In genomic region chr5:534006-534742, GRCh38 we compare ENCODE assay signal across 30 cellular contexts. TPM values are rescaled to one million over a fixed set of nuclear protein-coding genes. Genes with fewer than 3 reads are reported as not detected.
DNase-seq lines count a peak whose midpoint lies in the region; ATAC-seq and TF ChIP-seq lines count a peak whose summit lies in the region.
"Had no signal": no experiment of that assay in that cellular context is flagged by ENCODE, and none has a peak within 500 bp of the region (broad histone marks: within the 10 kb centered on the region; RNA-seq: fewer than 3 reads in every experiment).

No MANE protein-coding gene starts in this region.

- H3K4me3 ChIP-seq in heart left ventricle (no peak overlapping the region), right lobe of liver (no peak overlapping the region)
- H3K4me3 ChIP-seq in naive thymus-derived CD4-positive, alpha-beta T cell (ENCODE audit: low read length), result no peak overlapping the region
- H3K4me3 ChIP-seq: PC-9, thoracic aorta, uterus had no signal

- H3K27ac ChIP-seq in heart left ventricle (no peak overlapping the region), right lobe of liver (no peak overlapping the region)
- H3K27ac ChIP-seq in naive thymus-derived CD4-positive, alpha-beta T cell (ENCODE audit: low read depth, low read length), result no peak overlapping the region
- H3K27ac ChIP-seq: PC-9, thoracic aorta, uterus had no signal

- H3K4me3 Mint-ChIP-seq in WTC11, result no peak overlapping the region
- no peak overlapping the region for H3K4me3 Mint-ChIP-seq in immature natural killer cell
- H3K4me3 Mint-ChIP-seq in naive thymus-derived CD4-positive, alpha-beta T cell, result no peak overlapping the region
- H3K4me3 Mint-ChIP-seq: activated CD4-positive, alpha-beta T cell treated with anti-CD3 and anti-CD28 coated beads, Interleukin-2, amount 10 ng/mL, durations not matched to agents 7 days and 5 days; activated T-cell treated with anti-CD3 and anti-CD28 coated beads, Interleukin-2, amount 50 U/mL, for 24 hours; CD4-positive, alpha-beta memory T cell; dendritic cell treated with granulocyte-macrophage colony-stimulating factor and Interleukin-4, amounts not matched to agents 40 ng/mL and 50 ng/mL, for 4 days; HFFc6; natural killer cell treated with Interleukin-12 subunit alpha and Interleukin-12 subunit beta and Interleukin-15 and Interleukin-18, amount 100 ng/mL, for 72 hours; stimulated activated naive CD8-positive, alpha-beta T cell treated with anti-CD3 and anti-CD28 coated beads, Interleukin-15, amount 100 ng/mL, for 72 hours; T-helper 2 cell treated with Interferon-gamma antibody and Interleukin-4, amounts not matched to agents 5 μg/mL and 100 μg/mL, for 36 hours had no signal

- TF ChIP-seq POLR2A in heart left ventricle (IDR thresholded peaks at IDR 0.05), result no peak
- no peak for TF ChIP-seq POLR2A in right lobe of liver (IDR thresholded peaks at IDR 0.05)
- TF ChIP-seq POLR2A in GM18505 (IDR thresholded peaks at IDR 0.05; ENCODE audit: borderline replicate concordance, extremely low read depth, insufficient read depth, insufficient read length), result no peak

- H3K27ac Mint-ChIP-seq in WTC11 (no peak overlapping the region), immature natural killer cell (no peak overlapping the region)
- H3K27ac Mint-ChIP-seq in naive thymus-derived CD4-positive, alpha-beta T cell, result no peak overlapping the region
- H3K27ac Mint-ChIP-seq: activated CD4-positive, alpha-beta T cell treated with anti-CD3 and anti-CD28 coated beads, Interleukin-2, amount 10 ng/mL, durations not matched to agents 7 days and 5 days; activated T-cell treated with anti-CD3 and anti-CD28 coated beads, Interleukin-2, amount 50 U/mL, for 24 hours; CD4-positive, alpha-beta memory T cell; dendritic cell treated with granulocyte-macrophage colony-stimulating factor and Interleukin-4, amounts not matched to agents 40 ng/mL and 50 ng/mL, for 4 days; HFFc6; natural killer cell treated with Interleukin-12 subunit alpha and Interleukin-12 subunit beta and Interleukin-15 and Interleukin-18, amount 100 ng/mL, for 72 hours; stimulated activated naive CD8-positive, alpha-beta T cell treated with anti-CD3 and anti-CD28 coated beads, Interleukin-15, amount 100 ng/mL, for 72 hours; T-helper 2 cell treated with Interferon-gamma antibody and Interleukin-4, amounts not matched to agents 5 μg/mL and 100 μg/mL, for 36 hours had no signal

- CTCF ChIA-PET in WTC11 (lab: Charles Lee), result no interaction called here
- CTCF ChIA-PET in naive thymus-derived CD4-positive, alpha-beta T cell (lab: Charles Lee), result no interaction called here

- H3K4me1 ChIP-seq in heart left ventricle (peaks cover 0 to 22% (median 0%) of the 10 kb centered on the region in 12 donors), right lobe of liver (no peaks in the 10 kb centered on the region)
- peaks cover 0 to 2% of the 10 kb centered on the region in 2 donors for H3K4me1 ChIP-seq in naive thymus-derived CD4-positive, alpha-beta T cell (ENCODE audit: control insufficient read depth in 2 of 2, insufficient read depth in 2 of 2, low read length in 2 of 2)
- H3K4me1 ChIP-seq: uterus had no signal

- POLR2A ChIA-PET in WTC11 (lab: Charles Lee), result no interaction called here
- POLR2A ChIA-PET in naive thymus-derived CD4-positive, alpha-beta T cell (lab: Charles Lee), result no interaction called here

- peaks cover 13 to 86% (median 59%) of the 10 kb centered on the region in 9 donors for H3K27me3 ChIP-seq in heart left ventricle
- no peaks in the 10 kb centered on the region for H3K27me3 ChIP-seq in right lobe of liver
- H3K27me3 ChIP-seq in naive thymus-derived CD4-positive, alpha-beta T cell (ENCODE audit: control insufficient read depth in 2 of 2, insufficient read depth in 2 of 2, low read length in 2 of 2), result no peaks in the 10 kb centered on the region

- DNase-seq in heart left ventricle, result peak in 3 of 5 donors; percentile 9 to 58 (median 18)
- DNase-seq in cardiac septum (ENCODE audit: low spot score), result no peak
- no peak for DNase-seq in WTC11 (ENCODE audit: low spot score)
- DNase-seq in right lobe of liver, result peak in 2 of 3 donors; percentile 12 to 47
- DNase-seq in immature natural killer cell, result no peak
- no peak for DNase-seq in naive thymus-derived CD4-positive, alpha-beta T cell
- DNase-seq: activated CD4-positive, alpha-beta T cell treated with anti-CD3 and anti-CD28 coated beads, Interleukin-2, amount 10 ng/mL, durations not matched to agents 7 days and 5 days; activated gamma-delta T cell; activated T-cell treated with anti-CD3 and anti-CD28 coated beads, Interleukin-2, amount 50 U/mL, for 24 hours; AML-193; caudate nucleus; CD4-positive, alpha-beta memory T cell; DND-41; GF-D8; HFFc6; KG1; NCI-H1105 treated with DMSO at 0.1 percent for 48 hours; NCI-H187 treated with DMSO at 0.1 percent for 48 hours; NCI-H2171; PC-9; SIG-M5; stimulated activated CD4-positive, alpha-beta T cell treated with anti-CD3 and anti-CD28 coated beads, Interleukin-2, amount 100 ng/mL, for 24 hours; stimulated activated naive CD8-positive, alpha-beta T cell treated with anti-CD3 and anti-CD28 coated beads, Interleukin-15, amount 100 ng/mL, for 72 hours; uterus had no signal

- H3K9me3 ChIP-seq in heart left ventricle, result no peaks in the 10 kb centered on the region
- no peaks in the 10 kb centered on the region for H3K9me3 ChIP-seq in right lobe of liver
- H3K9me3 ChIP-seq in naive thymus-derived CD4-positive, alpha-beta T cell (ENCODE audit: control insufficient read depth in 2 of 3, low read length in 3 of 3), result no peaks in the 10 kb centered on the region
- H3K9me3 ChIP-seq: thoracic aorta, uterus had no signal

- intact Hi-C loops in heart left ventricle (cut with DNase I) (no loop called here), cardiac septum (cut with DNase I) (no loop called here), right lobe of liver (cut with DNase I) (no loop called here)
- intact Hi-C loops in naive thymus-derived CD4-positive, alpha-beta T cell (cut with micrococcal nuclease), result no loop called here

- no peak for TF ChIP-seq CTCF in heart left ventricle (IDR thresholded peaks at IDR 0.05)
- TF ChIP-seq CTCF in WTC11 (IDR thresholded peaks at IDR 0.05), result no peak
- TF ChIP-seq CTCF in right lobe of liver (IDR thresholded peaks at IDR 0.05), result no peak

- no peaks in the 10 kb centered on the region for H3K9me3 Mint-ChIP-seq in WTC11
- no peaks in the 10 kb centered on the region for H3K9me3 Mint-ChIP-seq in immature natural killer cell
- no peaks in the 10 kb centered on the region for H3K9me3 Mint-ChIP-seq in naive thymus-derived CD4-positive, alpha-beta T cell
- H3K9me3 Mint-ChIP-seq: activated CD4-positive, alpha-beta T cell treated with anti-CD3 and anti-CD28 coated beads, Interleukin-2, amount 10 ng/mL, durations not matched to agents 7 days and 5 days; activated T-cell treated with anti-CD3 and anti-CD28 coated beads, Interleukin-2, amount 50 U/mL, for 24 hours; CD4-positive, alpha-beta memory T cell; dendritic cell treated with granulocyte-macrophage colony-stimulating factor and Interleukin-4, amounts not matched to agents 40 ng/mL and 50 ng/mL, for 4 days; HFFc6; natural killer cell treated with Interleukin-12 subunit alpha and Interleukin-12 subunit beta and Interleukin-15 and Interleukin-18, amount 100 ng/mL, for 72 hours; stimulated activated naive CD8-positive, alpha-beta T cell treated with anti-CD3 and anti-CD28 coated beads, Interleukin-15, amount 100 ng/mL, for 72 hours; T-helper 2 cell treated with Interferon-gamma antibody and Interleukin-4, amounts not matched to agents 5 μg/mL and 100 μg/mL, for 36 hours had no signal

- H3K4me1 Mint-ChIP-seq in WTC11 (no peaks in the 10 kb centered on the region), immature natural killer cell (peaks cover 8 to 12% of the 10 kb centered on the region in 2 donors)
- peaks cover 5 to 10% (median 9%) of the 10 kb centered on the region in 7 donors for H3K4me1 Mint-ChIP-seq in naive thymus-derived CD4-positive, alpha-beta T cell

- ATAC-seq in heart left ventricle (no peak), WTC11 (peak; percentile 48), right lobe of liver (no peak), HG02973 (IDR thresholded peaks at IDR 0.05; ENCODE audit: unreplicated experiment) (no peak), GM18505 (IDR thresholded peaks at IDR 0.05; ENCODE audit: unreplicated experiment) (no peak)
- no peak for ATAC-seq in naive thymus-derived CD4-positive, alpha-beta T cell
- ATAC-seq: natural killer cell treated with Interleukin-12 subunit alpha and Interleukin-12 subunit beta and Interleukin-15 and Interleukin-18, amount 100 ng/mL, for 72 hours had no signal

- H3K36me3 Mint-ChIP-seq in WTC11 (no peaks in the 10 kb centered on the region), immature natural killer cell (no peaks in the 10 kb centered on the region)
- H3K36me3 Mint-ChIP-seq in naive thymus-derived CD4-positive, alpha-beta T cell, result no peaks in the 10 kb centered on the region
- H3K36me3 Mint-ChIP-seq: CD4-positive, alpha-beta memory T cell; natural killer cell treated with Interleukin-12 subunit alpha and Interleukin-12 subunit beta and Interleukin-15 and Interleukin-18, amount 100 ng/mL, for 72 hours had no signal

- H3K27me3 Mint-ChIP-seq in WTC11 (ENCODE audit: low read depth) (peaks cover 22% of the 10 kb centered on the region), immature natural killer cell (ENCODE audit: low read depth in 3 of 3) (peaks cover 4 to 11% (median 9%) of the 10 kb centered on the region in 3 donors)
- peaks cover 19 to 32% (median 24%) of the 10 kb centered on the region in 5 donors for H3K27me3 Mint-ChIP-seq in naive thymus-derived CD4-positive, alpha-beta T cell

- H3K36me3 ChIP-seq in heart left ventricle (no peaks in the 10 kb centered on the region), right lobe of liver (no peaks in the 10 kb centered on the region)
- H3K36me3 ChIP-seq in naive thymus-derived CD4-positive, alpha-beta T cell (ENCODE audit: control insufficient read depth in 2 of 3, insufficient read depth in 3 of 3, low read length in 3 of 3), result no peaks in the 10 kb centered on the region
- H3K36me3 ChIP-seq: thoracic aorta, uterus had no signal

- 67 to 71% (median 68%) methylated on average over 26 to 33 of the region's 33 CpGs for WGBS in heart left ventricle, 4 donors
- WGBS in right lobe of liver (ENCODE audit: insufficient coverage, low coverage, low lambda C conversion rate, missing lambda C conversion rate), result 82% methylated on average over 11 of the region's 33 CpGs

TF ChIP-seq in WTC11, 78 proteins besides CTCF, POLR2A, EP300 and RAD21 (continues in another document):
- no peak for TF ChIP-seq NR2C2 (CRISPR knock-in tag; IDR thresholded peaks at IDR 0.05)
- no peak for TF ChIP-seq TEAD4 (CRISPR knock-in tag; IDR thresholded peaks at IDR 0.05)

RNA-seq across cellular contexts. Expression of gene SLC9A3, which starts 9.9 kb away (rescaled TPM):
- total RNA-seq in heart left ventricle (1 to 10 TPM in 6 of 9 donors, under 1 TPM in 3; 0.65 to 3.8 (median 1.1) TPM), cardiac septum (1.0 TPM), WTC11 (2021) (1.2 to 1.7 TPM (median 1.6 TPM) in 3 replicates), right lobe of liver (1 to 10 TPM in 2 of 6 experiments, under 1 TPM in 4; 0.32 to 1.8 (median 0.46) TPM)
- polyA plus RNA-seq in heart left ventricle (under 1 TPM; 0.50 to 0.82 TPM), immature natural killer cell (1 to 10 TPM in 2 of 3 donors, under 1 TPM in 1; 0.66 to 1.7 (median 1.5) TPM)
- 1 to 10 TPM; 1.5 to 3.4 (median 2.4) TPM for total RNA-seq in naive thymus-derived CD4-positive, alpha-beta T cell
- polyA plus RNA-seq in naive thymus-derived CD4-positive, alpha-beta T cell, result 1 to 10 TPM; 3.4 to 5.5 TPM

Comparison
In these comparisons a context has a peak if more than half of its experiments do, and no peak if none do; other contexts are left out.
1. DNase-seq: peak in heart left ventricle (3 of 5) and right lobe of liver (2 of 3); none in cardiac septum (single experiment), WTC11 (single experiment), immature natural killer cell (0 of 3) and naive thymus-derived CD4-positive, alpha-beta T cell (0 of 9).